Comparison of ENCODE assay signal across 23 cellular contexts in genomic region chr1:99738858-99739465, GRCh38. TPM values are rescaled to one million over a fixed set of nuclear protein-coding genes. Genes with fewer than 3 reads are reported as not detected.
DNase-seq lines count a peak whose midpoint lies in the region; ATAC-seq, FAIRE-seq and TF ChIP-seq lines count a peak whose summit lies in the region.
"Had no signal": no experiment of that assay in that cellular context is flagged by ENCODE, and none has a peak within 500 bp of the region (broad histone marks: within the 10 kb centered on the region; RNA-seq: fewer than 3 reads in every experiment).

No MANE protein-coding gene starts in this region.

- FAIRE-seq in GM19239 (lab: Jason Lieb, UNC) (peak; percentile 8), endometrium (lab: Jason Lieb, UNC) (peak; percentile 35), pancreas (lab: Jason Lieb, UNC) (no peak)
- FAIRE-seq: G401.6, H1 had no signal

- H3K9me3 ChIP-seq in right lobe of liver (no peaks in the 10 kb centered on the region), GM23248 (ENCODE audit: low read depth) (no peaks in the 10 kb centered on the region), pancreas (no peaks in the 10 kb centered on the region)
- H3K9me3 ChIP-seq: BLaER1 treated with 17β-estradiol and CSF1 and Interleukin-3, amounts not matched to agents 10 nM and 100 nM had no signal

- H3K4me1 Mint-ChIP-seq in activated CD8-positive, alpha-beta T cell treated with anti-CD3 and anti-CD28 coated beads for 36 hours (ENCODE audit: low read depth): no peaks in the 10 kb centered on the region

- POLR2A ChIA-PET in activated CD8-positive, alpha-beta T cell treated with anti-CD3 and anti-CD28 coated beads for 36 hours (lab: Charles Lee): no interaction called here

- no peak for DNase-seq in GM19239 (ENCODE audit: insufficient read length, low spot score)
- DNase-seq in NCI-H82 (lab: John Stamatoyannopoulos, UW): peak; percentile 84
- DNase-seq in right lobe of liver: peak in 1 of 3 donors; percentile 63
- DNase-seq in GM23248: no peak
- DNase-seq in MV-4-11 (lab: John Stamatoyannopoulos, UW): no peak
- no peak for DNase-seq in activated CD8-positive, alpha-beta T cell treated with anti-CD3 and anti-CD28 coated beads for 36 hours
- no peak for DNase-seq in pancreas
- DNase-seq: AML-193; CD4-positive, alpha-beta T cell; COR-L47; HCEC 1CT; NCI-H1092 treated with DMSO at 0.1 percent for 48 hours; NCI-H1436 treated with DMSO at 0.1 percent for 48 hours; NCI-H187 treated with DMSO at 0.1 percent for 48 hours; NCI-H2171 treated with DMSO at 0.1 percent for 48 hours; NCI-H446; NCI-H524 treated with DMSO at 0.1 percent for 48 hours; PC-3 had no signal

- H3K9me2 ChIP-seq in GM23248 (ENCODE audit: insufficient read depth): no peaks in the 10 kb centered on the region

- H3K27me3 ChIP-seq in right lobe of liver: no peaks in the 10 kb centered on the region
- H3K27me3 ChIP-seq in GM23248 (replicated peaks; ENCODE audit: insufficient read depth): no peaks in the 10 kb centered on the region
- no peaks in the 10 kb centered on the region for H3K27me3 ChIP-seq in pancreas
- H3K27me3 ChIP-seq: BLaER1 treated with 17β-estradiol and CSF1 and Interleukin-3, amounts not matched to agents 10 nM and 100 nM had no signal

- peaks cover 0 to 36% (median 10%) of the 10 kb centered on the region in 4 donors for H3K4me1 ChIP-seq in right lobe of liver
- no peaks in the 10 kb centered on the region for H3K4me1 ChIP-seq in GM23248 (ENCODE audit: insufficient read depth)
- H3K4me1 ChIP-seq in pancreas: no peaks in the 10 kb centered on the region
- H3K4me1 ChIP-seq: BLaER1 treated with 17β-estradiol and CSF1 and Interleukin-3, amounts not matched to agents 10 nM and 100 nM had no signal

- intact Hi-C loops in right lobe of liver (cut with DNase I) (no loop called here), pancreas (cut with DNase I) (no loop called here)
- intact Hi-C loops in activated CD8-positive, alpha-beta T cell treated with anti-CD3 and anti-CD28 coated beads for 36 hours (cut with micrococcal nuclease): no loop called here

- CTCF ChIA-PET in activated CD8-positive, alpha-beta T cell treated with anti-CD3 and anti-CD28 coated beads for 36 hours (lab: Charles Lee): interaction anchor here (0.8 to 2.0 kb wide), 4 partner anchors 9 to 54 kb away, joined by 3 to 4 read pairs (median 4); no protein-coding TSS in a partner anchor

- H3K27ac ChIP-seq in right lobe of liver (peak overlapping the region; percentile 30 to 85 (median 70)), GM23248 (no peak overlapping the region), pancreas (no peak overlapping the region)
- H3K27ac ChIP-seq: BLaER1 treated with 17β-estradiol and CSF1 and Interleukin-3, amounts not matched to agents 10 nM and 100 nM had no signal

- H3K9me3 Mint-ChIP-seq in activated CD8-positive, alpha-beta T cell treated with anti-CD3 and anti-CD28 coated beads for 36 hours: no peaks in the 10 kb centered on the region
- H3K9me3 Mint-ChIP-seq: CD4-positive, alpha-beta T cell had no signal

- H3K9ac ChIP-seq in GM23248: no peak overlapping the region
- H3K9ac ChIP-seq: BLaER1 treated with 17β-estradiol and CSF1 and Interleukin-3, amounts not matched to agents 10 nM and 100 nM had no signal

- H3K36me3 Mint-ChIP-seq in activated CD8-positive, alpha-beta T cell treated with anti-CD3 and anti-CD28 coated beads for 36 hours (ENCODE audit: low read depth): no peaks in the 10 kb centered on the region

- in situ Hi-C loops in GM23248 (cut with MboI): no loop called here

- H3K79me2 ChIP-seq in GM23248 (ENCODE audit: insufficient read depth): no peaks in the 10 kb centered on the region

- H3K4me3 Mint-ChIP-seq in activated CD8-positive, alpha-beta T cell treated with anti-CD3 and anti-CD28 coated beads for 36 hours: no peak overlapping the region
- H3K4me3 Mint-ChIP-seq: CD4-positive, alpha-beta T cell had no signal

- H3K36me3 ChIP-seq in right lobe of liver (peaks cover 0 to 20% (median 9%) of the 10 kb centered on the region in 4 donors), GM23248 (ENCODE audit: low read depth) (no peaks in the 10 kb centered on the region), pancreas (no peaks in the 10 kb centered on the region)
- H3K36me3 ChIP-seq: BLaER1 treated with 17β-estradiol and CSF1 and Interleukin-3, amounts not matched to agents 10 nM and 100 nM had no signal

- no peak for TF ChIP-seq POLR2A in right lobe of liver (IDR thresholded peaks at IDR 0.05)

- no peaks in the 10 kb centered on the region for H3F3A ChIP-seq in GM23248 (ENCODE audit: insufficient read depth)

- H3K4me3 ChIP-seq in right lobe of liver (no peak overlapping the region), GM23248 (no peak overlapping the region), pancreas (no peak overlapping the region)
- H3K4me3 ChIP-seq: BLaER1 treated with 17β-estradiol and CSF1 and Interleukin-3, amounts not matched to agents 10 nM and 100 nM had no signal

- TF ChIP-seq CTCF in right lobe of liver (IDR thresholded peaks at IDR 0.05) (no peak), pancreas (IDR thresholded peaks at IDR 0.05) (no peak)
- TF ChIP-seq CTCF in activated CD8-positive, alpha-beta T cell treated with anti-CD3 and anti-CD28 coated beads for 36 hours (IDR thresholded peaks at IDR 0.05): no peak

- WGBS in right lobe of liver (ENCODE audit: insufficient coverage, low coverage, low lambda C conversion rate, missing lambda C conversion rate): 43% methylated on average over 6 of the region's 6 CpGs
- 82 to 84% methylated on average over 6 of the region's 6 CpGs for WGBS in GM23248 (ENCODE audit: low coverage in 1 of 2, low lambda C conversion rate in 2 of 2, missing lambda C conversion rate in 2 of 2), 2 experiments
- WGBS in pancreas, 2 donors: 64 to 77% methylated on average over 6 of the region's 6 CpGs

- ATAC-seq in right lobe of liver (peak; percentile 85 to 95 (median 90)), pancreas (no peak)
- no peak for ATAC-seq in activated CD8-positive, alpha-beta T cell treated with anti-CD3 and anti-CD28 coated beads for 36 hours
- ATAC-seq: PC-3, SK-N-SH treated with all-trans-retinoic acid at 6 μM for 48 hours had no signal

- no peak overlapping the region for H2AFZ ChIP-seq in GM23248

- no peak overlapping the region for H3K27ac Mint-ChIP-seq in activated CD8-positive, alpha-beta T cell treated with anti-CD3 and anti-CD28 coated beads for 36 hours
- H3K27ac Mint-ChIP-seq: CD4-positive, alpha-beta T cell had no signal

- peaks cover 1% of the 10 kb centered on the region for H3K27me3 Mint-ChIP-seq in activated CD8-positive, alpha-beta T cell treated with anti-CD3 and anti-CD28 coated beads for 36 hours
- H3K27me3 Mint-ChIP-seq: CD4-positive, alpha-beta T cell had no signal

- no peaks in the 10 kb centered on the region for H4K20me1 ChIP-seq in GM23248 (ENCODE audit: insufficient read depth)
- H4K20me1 ChIP-seq: BLaER1 treated with 17β-estradiol and CSF1 and Interleukin-3, amounts not matched to agents 10 nM and 100 nM had no signal

- no peak overlapping the region for H3K4me2 ChIP-seq in GM23248 (ENCODE audit: unreplicated experiment)
- H3K4me2 ChIP-seq: BLaER1 treated with 17β-estradiol and CSF1 and Interleukin-3, amounts not matched to agents 10 nM and 100 nM had no signal

RNA-seq across cellular contexts. Expression of gene FRRS1, which starts 27.5 kb away (rescaled TPM):
- 10 to 100 TPM; 19.6 to 44.0 (median 31.4) TPM for total RNA-seq in right lobe of liver
- total RNA-seq in GM23248 (2014; rRNA removed; shearing (Covaris generic)): 1.3 and 3.9 TPM in 2 replicates
- polyA plus RNA-seq in GM23248 (2016; fragmentation: Nextera tagmentation; extraction: Ambion mirVana): 0.10 and 0.13 TPM in 2 replicates
- total RNA-seq in activated CD8-positive, alpha-beta T cell treated with anti-CD3 and anti-CD28 coated beads for 36 hours: 1 to 10 TPM; 4.0 to 4.2 TPM
- 1 to 10 TPM in 5 of 6 donors, under 1 TPM in 1; 0.79 to 7.3 (median 2.4) TPM for total RNA-seq in pancreas
- under 1 TPM; 0.34 to 0.38 TPM for polyA plus RNA-seq in pancreas

Comparison
In these comparisons a context has a peak if more than half of its experiments do, and no peak if none do; other contexts are left out.
1. ATAC-seq: peak in right lobe of liver (4 of 4); none in activated CD8-positive, alpha-beta T cell treated with anti-CD3 and anti-CD28 coated beads for 36 hours (single experiment) and pancreas (0 of 4).
2. H3K27ac ChIP-seq: peak in right lobe of liver (3 of 3); none in GM23248 (single experiment) and pancreas (0 of 4).